In genomic region chrX:48504261-48504660, GRCh38 we compare ENCODE assay signal across 35 cellular contexts.
"Had no signal": no experiment of that assay in that cellular context is flagged by ENCODE, and none has a peak within 500 bp of the region (broad histone marks: within the 10 kb centered on the region; RNA-seq: fewer than 3 reads in every experiment).

No MANE protein-coding gene starts in this region.

- H3K36me3 Mint-ChIP-seq: activated CD4-positive, alpha-beta memory T cell treated with anti-CD3 and anti-CD28 coated beads for 36 hours; activated naive CD4-positive, alpha-beta T cell treated with anti-CD3 and anti-CD28 coated beads, Interleukin-2, amount 50 U/mL, for 72 hours had no signal

- H3K4me1 ChIP-seq: ascending aorta, breast epithelium had no signal

- FAIRE-seq: colon, TTC549 had no signal

- H3K36me3 ChIP-seq: ascending aorta, brain microvascular endothelial cell, breast epithelium had no signal

- H3K4me3 Mint-ChIP-seq: activated B cell treated with CpG ODN at 0.5 μM for 24 hours; activated CD4-positive, alpha-beta memory T cell treated with anti-CD3 and anti-CD28 coated beads for 36 hours; activated CD4-positive, alpha-beta T cell treated with anti-CD3 and anti-CD28 coated beads, Interleukin-2, amount 10 ng/mL, durations not matched to agents 24 days and 14 days; activated CD8-positive, alpha-beta T cell treated with anti-CD3 and anti-CD28 coated beads for 36 hours; activated naive CD4-positive, alpha-beta T cell treated with anti-CD3 and anti-CD28 coated beads for 36 hours; activated T-cell treated with anti-CD3 and anti-CD28 coated beads, Interleukin-2, amount 50 U/mL, for 4 hours; activated T-cell treated with anti-CD3 and anti-CD28 coated beads, Interleukin-2, amount 50 U/mL, for 72 hours; activated T-helper 1 cell treated with anti-CD3 and anti-CD28 coated beads, Interleukin-12 subunit alpha, Interleukin-12 subunit beta, Interleukin-2, Interleukin-4 antibody, amounts not matched to agents 30 ng/mL and 10 ng/mL and 1 ng/mL, durations not matched to agents 14 hours and 24 hours and 36 hours; activated T-helper 17 cell treated with anti-CD3 and anti-CD28 coated beads, Interleukin-2, amount 50 U/mL, for 72 hours; T-helper 1 cell treated with Interleukin-12 subunit alpha and Interleukin-12 subunit beta and Interleukin-4 antibody, amounts not matched to agents 30 μg/mL and 1 μg/mL, for 36 hours; T-helper 2 cell treated with Interferon-gamma antibody and Interleukin-4, amounts not matched to agents 5 μg/mL and 100 μg/mL, for 36 hours had no signal

- H3K4me3 ChIP-seq: ascending aorta, body of pancreas, breast epithelium had no signal

- H3K27me3 ChIP-seq: ascending aorta, body of pancreas, brain microvascular endothelial cell had no signal

- H3K27me3 Mint-ChIP-seq: activated B cell treated with CpG ODN at 0.5 μM for 24 hours; activated CD4-positive, alpha-beta memory T cell treated with anti-CD3 and anti-CD28 coated beads for 36 hours; activated CD8-positive, alpha-beta T cell treated with anti-CD3 and anti-CD28 coated beads for 36 hours; activated T-helper 17 cell treated with anti-CD3 and anti-CD28 coated beads, Interleukin-2, amount 50 U/mL, for 72 hours had no signal

- H3K27ac Mint-ChIP-seq: activated B cell treated with CpG ODN at 0.5 μM for 24 hours; activated CD4-positive, alpha-beta memory T cell treated with anti-CD3 and anti-CD28 coated beads for 36 hours; activated CD4-positive, alpha-beta T cell treated with anti-CD3 and anti-CD28 coated beads, Interleukin-2, amount 10 ng/mL, durations not matched to agents 24 days and 14 days; activated CD8-positive, alpha-beta T cell treated with anti-CD3 and anti-CD28 coated beads for 36 hours; activated naive CD4-positive, alpha-beta T cell treated with anti-CD3 and anti-CD28 coated beads for 36 hours; activated naive CD4-positive, alpha-beta T cell treated with anti-CD3 and anti-CD28 coated beads, Interleukin-2, amount 50 U/mL, for 72 hours; activated T-cell treated with anti-CD3 and anti-CD28 coated beads, Interleukin-2, amount 50 U/mL, for 72 hours; activated T-helper 1 cell treated with anti-CD3 and anti-CD28 coated beads, Interleukin-12 subunit alpha, Interleukin-12 subunit beta, Interleukin-2, Interleukin-4 antibody, amounts not matched to agents 30 ng/mL and 10 ng/mL and 1 ng/mL, durations not matched to agents 14 hours and 24 hours and 36 hours; activated T-helper 17 cell treated with anti-CD3 and anti-CD28 coated beads, Interleukin-2, amount 50 U/mL, for 72 hours; T-helper 1 cell treated with Interleukin-12 subunit alpha and Interleukin-12 subunit beta and Interleukin-4 antibody, amounts not matched to agents 30 μg/mL and 1 μg/mL, for 36 hours; T-helper 2 cell treated with Interferon-gamma antibody and Interleukin-4, amounts not matched to agents 5 μg/mL and 100 μg/mL, for 36 hours had no signal

- H3K9me3 Mint-ChIP-seq: activated B cell treated with CpG ODN at 0.5 μM for 24 hours; activated CD4-positive, alpha-beta memory T cell treated with anti-CD3 and anti-CD28 coated beads for 36 hours; activated CD4-positive, alpha-beta T cell treated with anti-CD3 and anti-CD28 coated beads, Interleukin-2, amount 10 ng/mL, durations not matched to agents 24 days and 14 days; activated CD8-positive, alpha-beta T cell treated with anti-CD3 and anti-CD28 coated beads for 36 hours; activated naive CD4-positive, alpha-beta T cell treated with anti-CD3 and anti-CD28 coated beads for 36 hours; activated naive CD4-positive, alpha-beta T cell treated with anti-CD3 and anti-CD28 coated beads, Interleukin-2, amount 50 U/mL, for 72 hours; activated T-cell treated with anti-CD3 and anti-CD28 coated beads, Interleukin-2, amount 50 U/mL, for 4 hours; activated T-cell treated with anti-CD3 and anti-CD28 coated beads, Interleukin-2, amount 50 U/mL, for 72 hours; activated T-helper 1 cell treated with anti-CD3 and anti-CD28 coated beads, Interleukin-12 subunit alpha, Interleukin-12 subunit beta, Interleukin-2, Interleukin-4 antibody, amounts not matched to agents 30 ng/mL and 10 ng/mL and 1 ng/mL, durations not matched to agents 14 hours and 24 hours and 36 hours; activated T-helper 17 cell treated with anti-CD3 and anti-CD28 coated beads, Interleukin-2, amount 50 U/mL, for 72 hours; T-helper 1 cell treated with Interleukin-12 subunit alpha and Interleukin-12 subunit beta and Interleukin-4 antibody, amounts not matched to agents 30 μg/mL and 1 μg/mL, for 36 hours; T-helper 2 cell treated with Interferon-gamma antibody and Interleukin-4, amounts not matched to agents 5 μg/mL and 100 μg/mL, for 36 hours had no signal

- DNase-seq: activated B cell treated with CpG ODN at 0.5 μM for 24 hours; activated CD4-positive, alpha-beta memory T cell treated with anti-CD3 and anti-CD28 coated beads for 36 hours; activated CD4-positive, alpha-beta T cell treated with anti-CD3 and anti-CD28 coated beads for 4 hours; activated CD4-positive, alpha-beta T cell treated with anti-CD3 and anti-CD28 coated beads, Interleukin-2, amount 10 ng/mL, durations not matched to agents 24 days and 14 days; activated CD4-positive, alpha-beta T cell treated with anti-CD3 and anti-CD28 coated beads, Interleukin-2, amount 50 U/mL, for 4 hours; activated CD4-positive, CD25-positive, alpha-beta regulatory T cell treated with anti-CD3 and anti-CD28 coated beads, Interleukin-2, amount 50 U/mL, for 72 hours; activated CD8-positive, alpha-beta memory T cell treated with anti-CD3 and anti-CD28 coated beads, Interleukin-2, amount 50 U/mL, for 4 hours; activated CD8-positive, alpha-beta T cell treated with anti-CD3 and anti-CD28 coated beads for 36 hours; activated effector memory CD4-positive, alpha-beta T cell treated with anti-CD3 and anti-CD28 coated beads, Interleukin-2, amount 50 U/mL, for 16 hours; activated gamma-delta T cell treated with Interleukin-2 at 50 U/mL for 16 hours; activated naive CD4-positive, alpha-beta T cell; activated naive CD4-positive, alpha-beta T cell treated with anti-CD3 and anti-CD28 coated beads for 36 hours; activated naive CD4-positive, alpha-beta T cell treated with anti-CD3 and anti-CD28 coated beads, Interleukin-2, amount 50 U/mL, for 16 hours; activated T-cell treated with anti-CD3 and anti-CD28 coated beads for 4 hours; activated T-cell treated with anti-CD3 and anti-CD28 coated beads, Interleukin-2, amount 50 U/mL, for 1 hour; activated T-cell treated with anti-CD3 and anti-CD28 coated beads, Interleukin-2, amount 50 U/mL, for 4 hours; activated T-cell treated with anti-CD3 and anti-CD28 coated beads, Interleukin-2, amount 50 U/mL, for 72 hours; amygdala; anterior cingulate cortex; body of pancreas; brain microvascular endothelial cell; central memory CD4-positive, alpha-beta T cell; T-helper 1 cell; T-helper 2 cell; T-helper 9 cell had no signal

- H3K9me3 ChIP-seq: ascending aorta, body of pancreas, breast epithelium had no signal

- H3K4me1 Mint-ChIP-seq: activated T-helper 17 cell treated with anti-CD3 and anti-CD28 coated beads, Interleukin-2, amount 50 U/mL, for 72 hours had no signal

- H3K27ac ChIP-seq: ascending aorta, body of pancreas, brain microvascular endothelial cell, breast epithelium, VCaP had no signal
